In the genomic region with DNA sequence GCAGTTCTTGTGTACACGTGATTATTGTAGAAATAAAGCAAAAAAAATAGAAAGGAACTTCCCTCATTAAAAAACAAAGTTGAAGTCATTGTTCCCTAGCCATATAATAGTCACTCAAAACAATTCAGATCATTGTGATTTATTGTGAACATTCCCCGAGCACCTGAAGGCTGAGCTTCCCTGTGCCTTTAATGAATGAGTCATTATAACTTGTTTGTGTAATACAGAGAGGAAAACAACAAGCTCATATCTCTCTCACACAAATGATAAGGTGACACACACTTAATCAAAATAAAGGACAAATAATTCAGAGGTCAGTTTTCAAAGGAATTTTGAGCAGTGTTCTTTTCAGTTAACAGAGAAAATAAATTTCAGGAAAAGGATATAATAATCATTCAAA, we compare ENCODE assay signal across 25 cellular contexts.
"Had no signal": no experiment of that assay in that cellular context is flagged by ENCODE, and none has a peak within 500 bp of the region (broad histone marks: within the 10 kb centered on the region; RNA-seq: fewer than 3 reads in every experiment).

No MANE protein-coding gene starts in this region.

- DNase-seq: activated CD4-positive, alpha-beta T cell treated with anti-CD3 and anti-CD28 coated beads for 36 hours; activated CD4-positive, alpha-beta T cell treated with anti-CD3 and anti-CD28 coated beads, Interleukin-2, amount 50 U/mL, for 48 hours; activated CD8-positive, alpha-beta memory T cell treated with anti-CD3 and anti-CD28 coated beads, Interleukin-2, amount 50 U/mL, for 48 hours; activated naive CD4-positive, alpha-beta T cell treated with Interleukin-2 at 50 U/mL for 16 hours; activated naive CD8-positive, alpha-beta T cell treated with anti-CD3 and anti-CD28 coated beads for 36 hours; activated T-cell treated with anti-CD3 and anti-CD28 coated beads, Interleukin-2, amount 50 U/mL, for 48 hours; effector CD8-positive, alpha-beta T cell; head of caudate nucleus; hypothalamus; ovary; psoas muscle; small intestine; stimulated activated CD4-positive, alpha-beta T cell treated with anti-CD3 and anti-CD28 coated beads, Interleukin-2, amount 100 ng/mL, for 24 hours; stimulated activated naive CD8-positive, alpha-beta T cell treated with anti-CD3 and anti-CD28 coated beads, Interleukin-15, amount 100 ng/mL, for 72 hours; T-helper 9 cell; transverse colon had no signal

- H3K27ac ChIP-seq: cardiac muscle cell, neutrophil, ovary, psoas muscle, suprapubic skin, transverse colon had no signal

- H3K36me3 ChIP-seq: cardiac muscle cell, neutrophil, ovary, suprapubic skin, transverse colon had no signal

- H3K4me3 ChIP-seq: cardiac muscle cell, ovary, psoas muscle, suprapubic skin, transverse colon had no signal

- ATAC-seq: activated CD4-positive, alpha-beta T cell treated with anti-CD3 and anti-CD28 coated beads for 36 hours; esophagus mucosa; psoas muscle; sciatic nerve; stimulated activated effector memory CD8-positive, alpha-beta T cell treated with anti-CD3 and anti-CD28 coated beads, Interleukin-12 subunit alpha, Interleukin-12 subunit beta, amount 100 ng/mL, for 72 hours; stimulated activated naive CD8-positive, alpha-beta T cell treated with anti-CD3 and anti-CD28 coated beads, Interleukin-15, amount 100 ng/mL, for 72 hours; WTC11 had no signal

- FAIRE-seq: frontal cortex, small intestine, urothelium cell line had no signal

- H3K4me1 ChIP-seq: psoas muscle had no signal

- H3K27me3 ChIP-seq: cardiac muscle cell, neutrophil, ovary, suprapubic skin, transverse colon had no signal

- H3K9me3 ChIP-seq: neutrophil, ovary, suprapubic skin, transverse colon had no signal
